ENCODE assay signal across 1 cellular context in the genomic region with DNA sequence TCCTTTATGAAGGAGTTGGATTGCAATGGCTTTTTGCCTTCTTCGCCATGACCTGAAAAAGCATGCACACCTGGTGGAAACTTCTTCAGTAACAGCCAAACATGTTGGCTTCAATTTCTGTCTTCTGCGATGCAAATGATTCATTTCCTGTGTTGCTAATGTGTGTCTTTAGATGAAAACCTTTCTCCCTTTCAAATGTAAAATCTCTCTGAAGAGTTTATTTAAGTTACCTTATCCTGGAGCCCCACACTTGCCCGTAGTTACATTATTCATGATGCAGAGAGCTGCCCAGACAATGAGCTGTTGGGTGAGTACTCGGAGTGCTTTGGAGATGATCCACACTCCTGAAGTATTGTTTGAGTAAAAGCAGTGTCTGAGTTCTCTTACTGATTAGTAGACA.
TF ChIP-seq lines count a peak whose summit lies in the region.

No MANE protein-coding gene starts in this region.

TF ChIP-seq in WTC11, 78 proteins besides CTCF, POLR2A, EP300 and RAD21 (continued from another document):
- TF ChIP-seq, protein P1, sequence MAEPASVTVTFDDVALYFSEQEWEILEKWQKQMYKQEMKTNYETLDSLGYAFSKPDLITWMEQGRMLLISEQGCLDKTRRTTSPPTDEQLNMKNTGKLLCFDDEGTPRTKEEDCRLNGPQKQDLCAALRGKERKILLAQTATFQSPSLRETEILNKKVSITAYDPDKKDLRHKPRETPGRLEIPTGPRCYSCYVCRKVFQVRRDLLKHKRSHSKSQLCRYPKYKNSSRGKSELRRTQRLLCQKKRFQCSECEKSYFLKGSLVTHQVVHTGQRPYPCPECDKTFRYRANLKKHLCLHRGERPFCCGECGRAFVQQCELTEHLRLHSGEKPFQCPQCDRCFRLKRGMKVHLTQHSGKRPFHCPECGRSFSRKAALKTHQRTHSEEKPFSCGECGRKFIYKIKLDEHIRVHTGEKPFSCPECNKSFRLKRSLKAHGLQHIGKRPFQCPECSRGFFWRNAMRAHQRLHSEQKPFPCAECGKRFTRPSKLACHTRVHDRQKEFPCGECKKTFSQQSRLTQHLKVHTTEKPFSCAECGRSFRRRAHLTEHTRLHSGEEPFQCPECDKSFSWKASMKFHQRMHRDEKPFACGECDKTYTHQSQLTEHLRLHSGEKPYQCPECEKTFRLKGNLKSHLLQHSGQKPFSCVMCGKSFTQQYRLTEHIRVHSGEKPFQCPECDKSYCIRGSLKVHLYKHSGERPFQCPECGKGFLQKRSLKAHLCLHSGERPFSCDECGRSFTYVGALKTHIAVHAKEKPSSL (CRISPR knock-in tag; conservative IDR thresholded peaks at IDR 0.05), result no peak
- TF ChIP-seq, protein P2, sequence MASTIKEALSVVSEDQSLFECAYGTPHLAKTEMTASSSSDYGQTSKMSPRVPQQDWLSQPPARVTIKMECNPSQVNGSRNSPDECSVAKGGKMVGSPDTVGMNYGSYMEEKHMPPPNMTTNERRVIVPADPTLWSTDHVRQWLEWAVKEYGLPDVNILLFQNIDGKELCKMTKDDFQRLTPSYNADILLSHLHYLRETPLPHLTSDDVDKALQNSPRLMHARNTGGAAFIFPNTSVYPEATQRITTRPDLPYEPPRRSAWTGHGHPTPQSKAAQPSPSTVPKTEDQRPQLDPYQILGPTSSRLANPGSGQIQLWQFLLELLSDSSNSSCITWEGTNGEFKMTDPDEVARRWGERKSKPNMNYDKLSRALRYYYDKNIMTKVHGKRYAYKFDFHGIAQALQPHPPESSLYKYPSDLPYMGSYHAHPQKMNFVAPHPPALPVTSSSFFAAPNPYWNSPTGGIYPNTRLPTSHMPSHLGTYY (CRISPR knock-in tag; IDR thresholded peaks at IDR 0.05), result no peak
TF ChIP-seq in WTC11: peak in this region for 0.
